Comparison of ENCODE assay signal across 1 cellular context in the genomic region with DNA sequence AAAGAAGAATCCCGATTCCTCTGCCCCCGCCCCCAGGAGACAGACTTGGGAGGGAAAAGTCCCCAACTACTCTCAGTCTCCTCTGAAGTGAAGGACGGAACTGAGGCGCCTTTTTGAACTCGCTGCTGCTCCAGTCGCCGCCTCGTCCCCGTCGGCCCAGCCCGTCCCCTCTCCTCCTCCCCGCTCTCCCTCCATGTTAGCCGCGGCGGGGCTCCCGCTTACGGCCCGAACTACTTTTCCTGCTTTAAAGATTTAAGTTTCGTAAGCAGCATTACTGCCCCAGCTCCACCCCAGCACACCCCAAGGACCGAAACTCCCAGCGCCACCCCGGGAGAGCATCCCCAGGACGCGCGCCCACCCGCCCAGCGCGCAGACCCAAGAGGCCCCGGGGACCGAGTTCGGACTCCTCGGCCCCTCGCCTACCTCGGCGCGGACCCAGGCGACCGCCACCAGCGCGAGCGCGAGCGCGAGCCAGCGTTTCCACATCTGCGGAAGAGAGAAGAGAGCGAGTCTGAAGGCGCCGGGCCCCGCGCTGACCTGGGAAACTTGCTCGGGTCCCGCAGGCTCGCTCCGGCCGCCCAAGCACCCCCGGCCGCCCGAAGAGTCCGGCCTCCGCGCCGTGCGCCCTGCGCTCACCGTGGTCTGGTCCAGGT.
TF ChIP-seq lines count a peak whose summit lies in the region.

No MANE protein-coding gene starts in this region.

TF ChIP-seq in GM23338, 12 proteins besides CTCF, POLR2A, EP300 and RAD21 (continued from another document):
- TF ChIP-seq, protein P1, sequence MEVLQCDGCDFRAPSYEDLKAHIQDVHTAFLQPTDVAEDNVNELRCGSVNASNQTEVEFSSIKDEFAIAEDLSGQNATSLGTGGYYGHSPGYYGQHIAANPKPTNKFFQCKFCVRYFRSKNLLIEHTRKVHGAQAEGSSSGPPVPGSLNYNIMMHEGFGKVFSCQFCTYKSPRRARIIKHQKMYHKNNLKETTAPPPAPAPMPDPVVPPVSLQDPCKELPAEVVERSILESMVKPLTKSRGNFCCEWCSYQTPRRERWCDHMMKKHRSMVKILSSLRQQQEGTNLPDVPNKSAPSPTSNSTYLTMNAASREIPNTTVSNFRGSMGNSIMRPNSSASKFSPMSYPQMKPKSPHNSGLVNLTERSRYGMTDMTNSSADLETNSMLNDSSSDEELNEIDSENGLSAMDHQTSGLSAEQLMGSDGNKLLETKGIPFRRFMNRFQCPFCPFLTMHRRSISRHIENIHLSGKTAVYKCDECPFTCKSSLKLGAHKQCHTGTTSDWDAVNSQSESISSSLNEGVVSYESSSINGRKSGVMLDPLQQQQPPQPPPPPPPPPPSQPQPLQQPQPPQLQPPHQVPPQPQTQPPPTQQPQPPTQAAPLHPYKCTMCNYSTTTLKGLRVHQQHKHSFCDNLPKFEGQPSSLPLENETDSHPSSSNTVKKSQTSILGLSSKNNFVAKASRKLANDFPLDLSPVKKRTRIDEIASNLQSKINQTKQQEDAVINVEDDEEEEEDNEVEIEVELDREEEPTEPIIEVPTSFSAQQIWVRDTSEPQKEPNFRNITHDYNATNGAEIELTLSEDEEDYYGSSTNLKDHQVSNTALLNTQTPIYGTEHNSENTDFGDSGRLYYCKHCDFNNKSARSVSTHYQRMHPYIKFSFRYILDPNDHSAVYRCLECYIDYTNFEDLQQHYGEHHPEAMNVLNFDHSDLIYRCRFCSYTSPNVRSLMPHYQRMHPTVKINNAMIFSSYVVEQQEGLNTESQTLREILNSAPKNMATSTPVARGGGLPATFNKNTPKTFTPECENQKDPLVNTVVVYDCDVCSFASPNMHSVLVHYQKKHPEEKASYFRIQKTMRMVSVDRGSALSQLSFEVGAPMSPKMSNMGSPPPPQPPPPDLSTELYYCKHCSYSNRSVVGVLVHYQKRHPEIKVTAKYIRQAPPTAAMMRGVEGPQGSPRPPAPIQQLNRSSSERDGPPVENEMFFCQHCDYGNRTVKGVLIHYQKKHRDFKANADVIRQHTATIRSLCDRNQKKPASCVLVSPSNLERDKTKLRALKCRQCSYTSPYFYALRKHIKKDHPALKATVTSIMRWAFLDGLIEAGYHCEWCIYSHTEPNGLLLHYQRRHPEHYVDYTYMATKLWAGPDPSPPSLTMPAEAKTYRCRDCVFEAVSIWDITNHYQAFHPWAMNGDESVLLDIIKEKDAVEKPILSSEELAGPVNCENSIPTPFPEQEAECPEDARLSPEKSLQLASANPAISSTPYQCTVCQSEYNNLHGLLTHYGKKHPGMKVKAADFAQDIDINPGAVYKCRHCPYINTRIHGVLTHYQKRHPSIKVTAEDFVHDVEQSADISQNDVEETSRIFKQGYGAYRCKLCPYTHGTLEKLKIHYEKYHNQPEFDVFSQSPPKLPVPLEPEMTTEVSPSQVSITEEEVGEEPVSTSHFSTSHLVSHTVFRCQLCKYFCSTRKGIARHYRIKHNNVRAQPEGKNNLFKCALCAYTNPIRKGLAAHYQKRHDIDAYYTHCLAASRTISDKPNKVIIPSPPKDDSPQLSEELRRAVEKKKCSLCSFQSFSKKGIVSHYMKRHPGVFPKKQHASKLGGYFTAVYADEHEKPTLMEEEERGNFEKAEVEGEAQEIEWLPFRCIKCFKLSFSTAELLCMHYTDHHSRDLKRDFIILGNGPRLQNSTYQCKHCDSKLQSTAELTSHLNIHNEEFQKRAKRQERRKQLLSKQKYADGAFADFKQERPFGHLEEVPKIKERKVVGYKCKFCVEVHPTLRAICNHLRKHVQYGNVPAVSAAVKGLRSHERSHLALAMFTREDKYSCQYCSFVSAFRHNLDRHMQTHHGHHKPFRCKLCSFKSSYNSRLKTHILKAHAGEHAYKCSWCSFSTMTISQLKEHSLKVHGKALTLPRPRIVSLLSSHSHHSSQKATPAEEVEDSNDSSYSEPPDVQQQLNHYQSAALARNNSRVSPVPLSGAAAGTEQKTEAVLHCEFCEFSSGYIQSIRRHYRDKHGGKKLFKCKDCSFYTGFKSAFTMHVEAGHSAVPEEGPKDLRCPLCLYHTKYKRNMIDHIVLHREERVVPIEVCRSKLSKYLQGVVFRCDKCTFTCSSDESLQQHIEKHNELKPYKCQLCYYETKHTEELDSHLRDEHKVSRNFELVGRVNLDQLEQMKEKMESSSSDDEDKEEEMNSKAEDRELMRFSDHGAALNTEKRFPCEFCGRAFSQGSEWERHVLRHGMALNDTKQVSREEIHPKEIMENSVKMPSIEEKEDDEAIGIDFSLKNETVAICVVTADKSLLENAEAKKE (CRISPR knock-in tag; IDR thresholded peaks at IDR 0.05) = no peak
- no peak for TF ChIP-seq NANOG (IDR thresholded peaks at IDR 0.05; ENCODE audit: borderline replicate concordance)
- no peak for TF ChIP-seq STAT1 (IDR thresholded peaks at IDR 0.05; ENCODE audit: unreplicated experiment)
- TF ChIP-seq JUNB (IDR thresholded peaks at IDR 0.05; ENCODE audit: unreplicated experiment) = no peak
